Comparison of ENCODE assay signal across 21 cellular contexts in genomic region chr7:118839544-118839943, GRCh38.
"Had no signal": no experiment of that assay in that cellular context is flagged by ENCODE, and none has a peak within 500 bp of the region (broad histone marks: within the 10 kb centered on the region; RNA-seq: fewer than 3 reads in every experiment).

No MANE protein-coding gene starts in this region.

- H3K36me3 ChIP-seq: adrenal gland, upper lobe of right lung had no signal

- H3K27ac ChIP-seq: adrenal gland, parathyroid adenoma, upper lobe of right lung had no signal

- H3K27me3 ChIP-seq: adrenal gland, upper lobe of right lung had no signal

- H3K9me3 Mint-ChIP-seq: activated T-cell treated with anti-CD3 and anti-CD28 coated beads, Interleukin-2, amount 50 U/mL, for 4 hours; endodermal cell had no signal

- H3K4me1 ChIP-seq: adrenal gland, parathyroid adenoma, upper lobe of right lung had no signal

- H3K27me3 Mint-ChIP-seq: activated naive CD8-positive, alpha-beta T cell; naive B cell had no signal

- H3K4me3 ChIP-seq: adrenal gland, upper lobe of right lung had no signal

- H3K36me3 Mint-ChIP-seq: activated naive CD8-positive, alpha-beta T cell; naive B cell had no signal

- DNase-seq: activated CD4-positive, alpha-beta T cell treated with anti-CD3 and anti-CD28 coated beads for 4 hours; activated CD4-positive, alpha-beta T cell treated with anti-CD3 and anti-CD28 coated beads, Interleukin-2, amount 50 U/mL, for 48 hours; activated CD4-positive, CD25-positive, alpha-beta regulatory T cell; activated CD8-positive, alpha-beta memory T cell treated with anti-CD3 and anti-CD28 coated beads, Interleukin-2, amount 50 U/mL, for 48 hours; activated naive CD4-positive, alpha-beta T cell; activated T-cell treated with anti-CD3 and anti-CD28 coated beads, Interleukin-2, amount 50 U/mL, for 4 hours; adrenal gland; cerebellar nuclear complex; cortex of kidney; endodermal cell; left colon; mesenchymal stem cell; naive B cell; nucleus accumbens; right cardiac atrium; stimulated activated CD4-positive, alpha-beta T cell treated with anti-CD3 and anti-CD28 coated beads, Interleukin-4, amount 100 ng/mL, for 24 hours; stimulated activated naive CD4-positive, alpha-beta T cell treated with Interleukin-2 at 50 U/mL for 16 hours; upper lobe of right lung had no signal

- H3K9me3 ChIP-seq: adrenal gland, upper lobe of right lung had no signal

- H3K27ac Mint-ChIP-seq: activated naive CD8-positive, alpha-beta T cell; activated T-helper 2 cell treated with anti-CD3 and anti-CD28 coated beads, Interferon-gamma antibody, Interleukin-2, Interleukin-4, amounts not matched to agents 10 μg/mL and 5 μg/mL and 100 μg/mL, durations not matched to agents 14 hours and 24 hours and 36 hours; endodermal cell; naive B cell had no signal

- H3K4me3 Mint-ChIP-seq: activated naive CD8-positive, alpha-beta T cell; activated T-cell treated with anti-CD3 and anti-CD28 coated beads, Interleukin-2, amount 50 U/mL, for 4 hours; endodermal cell; naive B cell had no signal

- ATAC-seq: activated T-cell treated with anti-CD3 and anti-CD28 coated beads, Interleukin-2, amount 50 U/mL, for 4 hours; left colon; right cardiac atrium; upper lobe of right lung had no signal

- H3K4me1 Mint-ChIP-seq: endodermal cell, naive B cell had no signal
